10 cellular contexts compared by ENCODE assay signal in the genomic region with DNA sequence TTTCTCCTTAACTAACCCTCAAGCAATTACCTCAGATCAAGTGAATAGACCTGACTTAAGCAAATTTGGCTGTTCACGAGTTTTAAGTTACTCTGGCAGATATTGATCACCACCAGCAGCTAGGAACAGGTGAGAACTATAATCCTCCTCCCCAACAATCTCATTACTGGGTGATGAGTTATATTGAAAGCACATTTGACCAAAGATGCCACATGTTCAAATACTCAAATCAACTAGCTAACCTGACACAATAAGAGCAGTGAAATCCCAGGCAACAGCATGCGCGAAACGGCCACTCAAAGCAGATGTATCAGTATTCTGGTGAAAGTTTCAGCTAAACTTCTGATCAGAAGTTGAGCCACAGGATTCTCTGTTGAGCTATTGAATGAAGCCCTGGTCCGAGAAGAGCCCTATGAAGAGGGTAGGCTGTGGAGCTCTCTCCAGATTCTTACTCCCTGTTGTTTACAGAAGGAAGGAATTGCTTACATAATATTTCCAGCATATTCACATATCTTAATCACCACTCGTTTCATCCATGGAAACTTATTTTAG. TPM values are rescaled to one million over a fixed set of nuclear protein-coding genes. Genes with fewer than 3 reads are reported as not detected.
A peak's percentile ranks its signal among the peaks of the same experiment; 100 is the strongest.
DNase-seq lines count a peak whose midpoint lies in the region; ATAC-seq and TF ChIP-seq lines count a peak whose summit lies in the region.
"Had no signal": no experiment of that assay in that cellular context is flagged by ENCODE, and none has a peak within 500 bp of the region (broad histone marks: within the 10 kb centered on the region; RNA-seq: fewer than 3 reads in every experiment).

No MANE protein-coding gene starts in this region.

- H3K36me3 Mint-ChIP-seq in activated naive CD8-positive, alpha-beta T cell treated with anti-CD3 and anti-CD28 coated beads, Interleukin-2, amount 50 U/mL, for 24 hours (ENCODE audit: low read depth): no peaks in the 10 kb centered on the region
- H3K36me3 Mint-ChIP-seq: CD4-positive, CD25-positive, alpha-beta regulatory T cell had no signal

- peak overlapping the region; percentile 83 for H3K27ac Mint-ChIP-seq in activated naive CD8-positive, alpha-beta T cell treated with anti-CD3 and anti-CD28 coated beads, Interleukin-2, amount 50 U/mL, for 24 hours
- H3K27ac Mint-ChIP-seq: CD4-positive, CD25-positive, alpha-beta regulatory T cell had no signal

- H3K4me1 Mint-ChIP-seq in activated naive CD8-positive, alpha-beta T cell treated with anti-CD3 and anti-CD28 coated beads, Interleukin-2, amount 50 U/mL, for 24 hours: peaks cover 31% of the 10 kb centered on the region
- H3K4me1 Mint-ChIP-seq: CD4-positive, CD25-positive, alpha-beta regulatory T cell had no signal

- ATAC-seq in Right ventricle myocardium inferior (no peak), HG02885 (IDR thresholded peaks at IDR 0.05; ENCODE audit: poor library complexity, unreplicated experiment) (peak; percentile 92), upper lobe of right lung (no peak)
- peak; percentile 77 for ATAC-seq in activated naive CD8-positive, alpha-beta T cell treated with anti-CD3 and anti-CD28 coated beads, Interleukin-2, amount 50 U/mL, for 24 hours

- H3K36me3 ChIP-seq in right atrium auricular region (no peaks in the 10 kb centered on the region), tibial artery (no peaks in the 10 kb centered on the region), upper lobe of right lung (no peaks in the 10 kb centered on the region)

- H3K4me1 ChIP-seq in right atrium auricular region (peaks cover 0 to 44% of the 10 kb centered on the region in 2 donors), tibial artery (peaks cover 3 to 53% (median 20%) of the 10 kb centered on the region in 4 donors), upper lobe of right lung (peaks cover 16% of the 10 kb centered on the region)

- H3K9me3 ChIP-seq in right atrium auricular region (no peaks in the 10 kb centered on the region), tibial artery (no peaks in the 10 kb centered on the region), upper lobe of right lung (no peaks in the 10 kb centered on the region)

- H3K4me3 ChIP-seq in right atrium auricular region (no peak overlapping the region), tibial artery (no peak overlapping the region), upper lobe of right lung (no peak overlapping the region)
- H3K4me3 ChIP-seq: MG63 had no signal

- no peaks in the 10 kb centered on the region for H3K9me3 Mint-ChIP-seq in activated naive CD8-positive, alpha-beta T cell treated with anti-CD3 and anti-CD28 coated beads, Interleukin-2, amount 50 U/mL, for 24 hours
- H3K9me3 Mint-ChIP-seq: CD4-positive, CD25-positive, alpha-beta regulatory T cell had no signal

- H3K27ac ChIP-seq in right atrium auricular region: peak overlapping the region; percentile 64 to 79
- peak overlapping the region; percentile 67 to 72 for H3K27ac ChIP-seq in tibial artery
- no peak overlapping the region for H3K27ac ChIP-seq in upper lobe of right lung

- H3K27me3 ChIP-seq in right atrium auricular region: no peaks in the 10 kb centered on the region
- H3K27me3 ChIP-seq in tibial artery: no peaks in the 10 kb centered on the region
- no peaks in the 10 kb centered on the region for H3K27me3 ChIP-seq in upper lobe of right lung
- H3K27me3 ChIP-seq: MG63 had no signal

- H3K4me3 Mint-ChIP-seq in activated naive CD8-positive, alpha-beta T cell treated with anti-CD3 and anti-CD28 coated beads, Interleukin-2, amount 50 U/mL, for 24 hours: no peak overlapping the region
- H3K4me3 Mint-ChIP-seq: CD4-positive, CD25-positive, alpha-beta regulatory T cell had no signal

- intact Hi-C loops in Right ventricle myocardium inferior (cut with DNase I) (no loop called here), tibial artery (cut with DNase I; ENCODE audit: low total_unique reads) (no loop called here), upper lobe of right lung (cut with DNase I) (loop anchor here (10.0 kb wide), 1 partner anchor 53 kb away; the partner anchor contains the start of gene CAV1)

- TF ChIP-seq CTCF in right atrium auricular region (IDR thresholded peaks at IDR 0.05) (no peak), tibial artery (IDR thresholded peaks at IDR 0.05) (no peak), upper lobe of right lung (IDR thresholded peaks at IDR 0.05) (no peak)

- no peaks in the 10 kb centered on the region for H3K27me3 Mint-ChIP-seq in activated naive CD8-positive, alpha-beta T cell treated with anti-CD3 and anti-CD28 coated beads, Interleukin-2, amount 50 U/mL, for 24 hours

- in situ Hi-C loops in KBM-7 (cut with MboI; ENCODE audit: low pct_unique_long_range_greater_than_20kb, low sequenced_read_pairs): no loop called here

- no peak for DNase-seq in right atrium auricular region (ENCODE audit: low spot score)
- no peak for DNase-seq in Right ventricle myocardium inferior (ENCODE audit: missing footprints)
- no peak for DNase-seq in activated naive CD8-positive, alpha-beta T cell treated with anti-CD3 and anti-CD28 coated beads, Interleukin-2, amount 50 U/mL, for 24 hours
- DNase-seq in tibial artery: no peak
- DNase-seq in KBM-7: no peak
- no peak for DNase-seq in upper lobe of right lung
- DNase-seq in kidney glomerular epithelial cell (lab: John Stamatoyannopoulos, UW): no peak

RNA-seq across cellular contexts. Expression of gene CAV1, which starts 52.6 kb away (rescaled TPM):
- total RNA-seq in right atrium auricular region: 100 to 1,000 TPM; 396 to 398 TPM
- 387 TPM for total RNA-seq in Right ventricle myocardium inferior
- total RNA-seq in upper lobe of right lung: 695 TPM
- total RNA-seq: CD4-positive, CD25-positive, alpha-beta regulatory T cell had no signal

Comparison
In these comparisons a context has a peak if more than half of its experiments do, and no peak if none do; other contexts are left out.
1. ATAC-seq: peak in HG02885 (single experiment) and activated naive CD8-positive, alpha-beta T cell treated with anti-CD3 and anti-CD28 coated beads, Interleukin-2, amount 50 U/mL, for 24 hours (single experiment); none in Right ventricle myocardium inferior (single experiment) and upper lobe of right lung (single experiment).